In the genomic region with DNA sequence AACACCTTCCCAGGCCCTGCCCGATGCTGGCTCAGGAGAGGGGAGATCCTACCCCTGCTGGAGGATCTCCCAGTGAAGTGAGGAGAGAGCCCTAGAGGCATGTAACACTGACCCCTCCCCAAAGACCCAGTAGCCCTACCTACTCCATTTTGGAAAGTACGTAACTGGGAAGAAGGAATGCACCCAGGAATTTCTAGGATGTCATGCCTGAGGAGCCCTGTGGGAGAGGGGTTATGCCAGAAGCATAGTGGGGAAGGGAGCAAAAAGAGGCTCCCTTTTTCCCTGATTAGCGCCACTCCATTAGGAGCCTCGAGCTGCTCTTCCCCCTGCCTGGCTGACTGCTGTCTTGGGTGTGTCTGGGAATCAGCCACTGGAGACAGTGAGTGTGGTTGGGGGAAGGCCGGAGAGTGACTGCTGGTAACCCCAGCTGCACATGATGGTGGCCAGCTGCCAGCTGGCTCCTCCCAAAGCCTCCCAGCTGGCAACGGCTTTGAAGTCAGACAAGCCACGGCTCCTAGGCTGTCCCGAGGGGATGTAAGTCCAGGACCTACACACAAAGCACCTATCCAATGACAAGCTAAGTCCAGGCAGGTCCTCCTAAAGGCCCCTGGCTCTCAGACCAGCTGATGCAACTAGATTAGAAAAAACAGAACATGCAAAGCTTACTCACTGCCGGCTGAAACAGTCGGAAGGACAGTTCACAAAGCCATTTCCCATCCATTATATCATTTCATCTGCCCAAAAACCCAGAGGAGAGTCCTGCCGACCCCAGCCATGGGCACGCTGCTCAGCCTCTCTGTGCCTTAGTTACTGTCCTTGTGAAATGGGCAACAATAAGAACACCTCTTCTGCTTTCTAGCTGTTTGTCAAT, we compare ENCODE assay signal across 8 cellular contexts.
DNase-seq lines count a peak whose midpoint lies in the region; ATAC-seq and TF ChIP-seq lines count a peak whose summit lies in the region.

No MANE protein-coding gene starts in this region.

- no peaks in the 10 kb centered on the region for H3K36me3 Mint-ChIP-seq in endothelial cell (ENCODE audit: low read depth, unreplicated experiment)
- no peaks in the 10 kb centered on the region for H3K36me3 Mint-ChIP-seq in type B pancreatic cell

- peak; percentile 94 for DNase-seq in GM03348 (ENCODE audit: low spot score)
- DNase-seq in M059J (ENCODE audit: low read depth): peak; percentile 98
- DNase-seq in RPMI7951 (ENCODE audit: low read depth): peak; percentile 100
- peak; percentile 5 for DNase-seq in endothelial cell (ENCODE audit: low spot score)
- DNase-seq in mesenteric fat pad (ENCODE audit: low spot score): peak; percentile 92
- no peak for DNase-seq in type B pancreatic cell (ENCODE audit: extremely low spot score, unreplicated experiment)

- H3K4me1 Mint-ChIP-seq in endothelial cell (ENCODE audit: unreplicated experiment) (no peaks in the 10 kb centered on the region), type B pancreatic cell (ENCODE audit: unreplicated experiment) (peaks cover 29% of the 10 kb centered on the region)

- no peak overlapping the region for H3K27ac Mint-ChIP-seq in endothelial cell (ENCODE audit: unreplicated experiment)
- H3K27ac Mint-ChIP-seq in type B pancreatic cell: peak overlapping the region; percentile 75

- H3K9me3 Mint-ChIP-seq in endothelial cell (ENCODE audit: unreplicated experiment) (no peaks in the 10 kb centered on the region), type B pancreatic cell (peaks cover 18% of the 10 kb centered on the region)

- TF ChIP-seq CTCF in endothelial cell (IDR thresholded peaks at IDR 0.05; ENCODE audit: unreplicated experiment) (no peak), type B pancreatic cell (conservative IDR thresholded peaks at IDR 0.05) (no peak)

- ATAC-seq in HG03442 (IDR thresholded peaks at IDR 0.05; ENCODE audit: unreplicated experiment) (no peak), GM21737 (IDR thresholded peaks at IDR 0.05; ENCODE audit: unreplicated experiment) (no peak)

- H3K27me3 Mint-ChIP-seq in endothelial cell (ENCODE audit: unreplicated experiment) (peaks cover 9% of the 10 kb centered on the region), type B pancreatic cell (no peaks in the 10 kb centered on the region)

- H3K4me3 Mint-ChIP-seq in endothelial cell (ENCODE audit: unreplicated experiment): no peak overlapping the region
- H3K4me3 Mint-ChIP-seq in type B pancreatic cell: no peak overlapping the region
